Comparison of ENCODE assay signal across 22 cellular contexts in genomic region chr10:12237265-12238220, GRCh38. TPM values are rescaled to one million over a fixed set of nuclear protein-coding genes. Genes with fewer than 3 reads are reported as not detected.
DNase-seq lines count a peak whose midpoint lies in the region; ATAC-seq, FAIRE-seq and TF ChIP-seq lines count a peak whose summit lies in the region.
"Had no signal": no experiment of that assay in that cellular context is flagged by ENCODE, and none has a peak within 500 bp of the region (broad histone marks: within the 10 kb centered on the region; RNA-seq: fewer than 3 reads in every experiment).

No MANE protein-coding gene starts in this region.

- peak; percentile 71 for FAIRE-seq in HepG2 (lab: Jason Lieb, UNC)
- FAIRE-seq: D721Med, TTC549, urothelium cell line had no signal

- H3K27me3 ChIP-seq in HepG2 (ENCODE audit: control insufficient read depth in 1 of 2, insufficient read depth in 2 of 2, low read length in 2 of 2): no peaks in the 10 kb centered on the region
- H3K27me3 ChIP-seq: hepatocyte had no signal

- TF ChIP-seq POLR2A in HepG2 (IDR thresholded peaks at IDR 0.05; ENCODE audit: insufficient read depth in 1 of 2, low read depth in 2 of 2, low read length in 2 of 2): no peak

- H3K4me3 Mint-ChIP-seq in activated T-helper 17 cell treated with anti-CD3 and anti-CD28 coated beads, Interleukin-2, amount 50 U/mL, for 72 hours: no peak overlapping the region
- H3K4me3 Mint-ChIP-seq: activated CD4-positive, alpha-beta T cell treated with anti-CD3 and anti-CD28 coated beads, Interleukin-2, amount 10 ng/mL, durations not matched to agents 24 days and 14 days; effector memory CD8-positive, alpha-beta T cell had no signal

- no peaks in the 10 kb centered on the region for H3K27me3 Mint-ChIP-seq in activated T-helper 17 cell treated with anti-CD3 and anti-CD28 coated beads, Interleukin-2, amount 50 U/mL, for 72 hours
- H3K27me3 Mint-ChIP-seq: activated CD4-positive, alpha-beta T cell treated with anti-CD3 and anti-CD28 coated beads, Interleukin-2, amount 10 ng/mL, durations not matched to agents 24 days and 14 days; effector memory CD8-positive, alpha-beta T cell had no signal

- peak; percentile 31 to 85; a peak in 3 of 4 replicates for TF ChIP-seq EP300 in HepG2 (IDR thresholded peaks at IDR 0.05; ENCODE audit: low read depth in 2 of 2, low read length in 2 of 2)
- TF ChIP-seq EP300 in HepG2 (CRISPR knock-in tag; IDR thresholded peaks at IDR 0.05; ENCODE audit: borderline replicate concordance): peak; percentile 42; the same call in 1 of the 2 replicates

- peak overlapping the region; percentile 25 for H3K4me2 ChIP-seq in HepG2 (ENCODE audit: low read depth, low read length)
- H3K4me2 ChIP-seq: hepatocyte had no signal

- H3K9me3 Mint-ChIP-seq in activated T-helper 17 cell treated with anti-CD3 and anti-CD28 coated beads, Interleukin-2, amount 50 U/mL, for 72 hours: no peaks in the 10 kb centered on the region
- H3K9me3 Mint-ChIP-seq: activated CD4-positive, alpha-beta T cell treated with anti-CD3 and anti-CD28 coated beads, Interleukin-2, amount 10 ng/mL, durations not matched to agents 24 days and 14 days; effector memory CD8-positive, alpha-beta T cell had no signal

- ATAC-seq in activated T-helper 17 cell treated with anti-CD3 and anti-CD28 coated beads, Interleukin-2, amount 50 U/mL, for 72 hours (replicated peaks): no peak
- ATAC-seq in HepG2: peak; percentile 82
- no peak for ATAC-seq in GM19328 (IDR thresholded peaks at IDR 0.05; ENCODE audit: unreplicated experiment)
- ATAC-seq: effector memory CD8-positive, alpha-beta T cell; sciatic nerve had no signal

- peaks cover 90% of the 10 kb centered on the region for H3K36me3 Mint-ChIP-seq in activated T-helper 17 cell treated with anti-CD3 and anti-CD28 coated beads, Interleukin-2, amount 50 U/mL, for 72 hours (ENCODE audit: low read depth)

- in situ Hi-C loops in ACHN (cut with HindIII; ENCODE audit: low pct_ligation_motif_present, low pct_unique_long_range_greater_than_20kb, low sequenced_read_pairs): no loop called here
- in situ Hi-C loops in HepG2 (cut with HindIII; ENCODE audit: extremely low pct_ligation_motif_present, low pct_unique_long_range_greater_than_20kb): no loop called here

- H4K20me1 ChIP-seq in HepG2 (ENCODE audit: insufficient read depth, low read length): no peaks in the 10 kb centered on the region

- no peak overlapping the region for H2AFZ ChIP-seq in HepG2 (ENCODE audit: low read length)
- H2AFZ ChIP-seq: hepatocyte had no signal

- 39% methylated on average over 13 of the region's 13 CpGs for WGBS in HepG2 (ENCODE audit: low lambda C conversion rate)

- H3K4me3 ChIP-seq in HepG2 (replicated peaks in 1 of 3; ENCODE audit: insufficient read depth in 1 of 3, low read depth in 2 of 3, low read length in 3 of 3): no peak overlapping the region
- H3K4me3 ChIP-seq: hepatocyte had no signal

- intact Hi-C loops in HepG2 (cut with micrococcal nuclease; ENCODE audit: unreplicated experiment): no loop called here

- POLR2A ChIA-PET in HepG2 (lab: Yijun Ruan, JAX): interaction anchor here (1.3 kb wide), 1 partner anchor 23 kb away, joined by 3 read pairs; no protein-coding TSS in a partner anchor

- H3K4me1 ChIP-seq in HepG2 (ENCODE audit: insufficient read depth, low read length): peaks cover 51% of the 10 kb centered on the region

- H3K79me2 ChIP-seq in HepG2 (ENCODE audit: insufficient read depth, low read length): peaks cover 3% of the 10 kb centered on the region
- H3K79me2 ChIP-seq: hepatocyte had no signal

- peaks cover 26% of the 10 kb centered on the region for H3K4me1 Mint-ChIP-seq in activated T-helper 17 cell treated with anti-CD3 and anti-CD28 coated beads, Interleukin-2, amount 50 U/mL, for 72 hours

- H3K9ac ChIP-seq in HepG2 (ENCODE audit: insufficient read depth, low read depth, low read length): no peak overlapping the region; the same call in 1 of the 2 replicates

- peak overlapping the region; percentile 74 for H3K27ac ChIP-seq in HepG2 (ENCODE audit: extremely low read length, insufficient read depth, low read length)
- H3K27ac ChIP-seq: hepatocyte had no signal

- CTCF ChIA-PET in HepG2 (lab: Yijun Ruan, JAX; ENCODE audit: low intra/inter-chr PET ratio, low total read pairs): no interaction called here

- H3K27ac Mint-ChIP-seq in activated T-helper 17 cell treated with anti-CD3 and anti-CD28 coated beads, Interleukin-2, amount 50 U/mL, for 72 hours: peak overlapping the region; percentile 53
- H3K27ac Mint-ChIP-seq: activated CD4-positive, alpha-beta T cell treated with anti-CD3 and anti-CD28 coated beads, Interleukin-2, amount 10 ng/mL, durations not matched to agents 24 days and 14 days; effector memory CD8-positive, alpha-beta T cell had no signal

- no TSS peak for BruUV-seq in HepG2 (replicated peaks; lab: Mats Ljungman, UMichigan)

- peaks cover 11 to 35% of the 10 kb centered on the region in 2 experiments for H3K36me3 ChIP-seq in HepG2 (replicated peaks in 1 of 2; ENCODE audit: control insufficient read depth in 1 of 2, insufficient read depth in 2 of 2, low read length in 2 of 2)

- no peaks in the 10 kb centered on the region for H3K9me3 ChIP-seq in HepG2 (ENCODE audit: low read length)

- no peak for TF ChIP-seq CTCF in GM10266 (IDR thresholded peaks at IDR 0.05; ENCODE audit: control insufficient read depth, insufficient read depth, low read depth, missing control alignments)
- TF ChIP-seq CTCF in HepG2 (CRISPR knock-in tag; IDR thresholded peaks at IDR 0.05): no peak

- DNase-seq in ACHN (peak; percentile 63), GM10266 (ENCODE audit: extremely low spot score) (peak; percentile 20), HepG2 (ENCODE audit: low spot score) (peak; percentile 94), DMS79 treated with DMSO at 0.1 percent for 48 hours (lab: John Stamatoyannopoulos, UW) (no peak), pons (ENCODE audit: low spot score) (no peak), cortex of kidney (lab: John Stamatoyannopoulos, UW) (no peak)
- DNase-seq: activated CD4-positive, alpha-beta T cell treated with anti-CD3 and anti-CD28 coated beads, Interleukin-2, amount 10 ng/mL, durations not matched to agents 24 days and 14 days; activated CD8-positive, alpha-beta memory T cell treated with anti-CD3 and anti-CD28 coated beads, Interleukin-2, amount 50 U/mL, for 48 hours; activated naive CD4-positive, alpha-beta T cell; aorta; cerebellar nuclear complex; effector memory CD8-positive, alpha-beta T cell; islet precursor cell; NCI-H1105; NCI-H2107 had no signal

- no peak for TF ChIP-seq RAD21 in HepG2 (CRISPR knock-in tag; IDR thresholded peaks at IDR 0.05)

RNA-seq across cellular contexts. Expression of gene CDC123, which starts 41.6 kb away (rescaled TPM):
- total RNA-seq in activated T-helper 17 cell treated with anti-CD3 and anti-CD28 coated beads, Interleukin-2, amount 50 U/mL, for 72 hours: 100 to 1,000 TPM in 1 of 2 donors, 10 to 100 TPM in 1; 93.8 to 202 TPM
- 153 and 217 TPM in 2 replicates for total RNA-seq in HepG2 (2016; rRNA removed; fragmentation: Illumina TruSeq; extraction: Trizol)
- 38.0 and 41.2 TPM in 2 replicates for total RNA-seq in HepG2 (2016; cell fraction: cytosol; rRNA removed; fragmentation: Illumina TruSeq; extraction: Trizol; ENCODE audit: low read depth)
- 146 and 228 TPM in 2 replicates for total RNA-seq in HepG2 (2016; cell fraction: insoluble cytoplasmic fraction; rRNA removed; fragmentation: Illumina TruSeq; extraction: Trizol)
- total RNA-seq in HepG2 (2016; cell fraction: membrane; rRNA removed; fragmentation: Illumina TruSeq; extraction: Trizol): 44.1 and 50.3 TPM in 2 replicates
- 58.1 and 62.8 TPM in 2 replicates for total RNA-seq in HepG2 (2016; cell fraction: nucleus; rRNA removed; fragmentation: Illumina TruSeq; extraction: Trizol)
- polyA plus RNA-seq in HepG2 (2011; rRNA removed): 56.8 and 63.3 TPM in 2 replicates
- 59.6 and 59.8 TPM in 2 replicates for polyA plus RNA-seq in HepG2 (2011; cell fraction: cytosol; rRNA removed)
- polyA plus RNA-seq in HepG2 (2011; cell fraction: nucleus; rRNA removed): 27.3 and 29.0 TPM in 2 replicates
- polyA plus RNA-seq in HepG2 (2012): 65.3 and 99.2 TPM in 2 replicates
- polyA plus RNA-seq in HepG2 (2016; cell fraction: cytosol; fragmentation: Illumina TruSeq; extraction: Trizol; ENCODE audit: low read depth): 25.0 and 26.0 TPM in 2 replicates
- polyA plus RNA-seq in HepG2 (2016; cell fraction: insoluble cytoplasmic fraction; fragmentation: Illumina TruSeq; extraction: Trizol; ENCODE audit: low read depth): 203 and 221 TPM in 2 replicates
- 31.6 and 33.3 TPM in 2 replicates for polyA plus RNA-seq in HepG2 (2016; cell fraction: membrane; fragmentation: Illumina TruSeq; extraction: Trizol; ENCODE audit: low read depth)
- 73.7 and 75.1 TPM in 2 replicates for polyA plus RNA-seq in HepG2 (2016; cell fraction: nucleus; fragmentation: Illumina TruSeq; extraction: Trizol; ENCODE audit: insufficient read depth, low read depth)
- 194 and 353 TPM in 2 replicates for polyA minus RNA-seq in HepG2 (2011; rRNA and poly(A)+ RNA removed; ENCODE audit: low replicate concordance)
- 73.6 and 86.4 TPM in 2 replicates for polyA minus RNA-seq in HepG2 (2011; cell fraction: cytosol; rRNA and poly(A)+ RNA removed)
- polyA minus RNA-seq in HepG2 (2011; cell fraction: nucleus; rRNA and poly(A)+ RNA removed): 55.2 and 63.2 TPM in 2 replicates

RNA-seq across cellular contexts. Expression of gene NUDT5, which starts 41.9 kb away (rescaled TPM):
- total RNA-seq in activated T-helper 17 cell treated with anti-CD3 and anti-CD28 coated beads, Interleukin-2, amount 50 U/mL, for 72 hours: 100 to 1,000 TPM in 1 of 2 donors, 10 to 100 TPM in 1; 99.1 to 139 TPM
- 134 and 179 TPM in 2 replicates for total RNA-seq in HepG2 (2016; rRNA removed; fragmentation: Illumina TruSeq; extraction: Trizol)
- 34.5 and 35.9 TPM in 2 replicates for total RNA-seq in HepG2 (2016; cell fraction: cytosol; rRNA removed; fragmentation: Illumina TruSeq; extraction: Trizol; ENCODE audit: low read depth)
- total RNA-seq in HepG2 (2016; cell fraction: insoluble cytoplasmic fraction; rRNA removed; fragmentation: Illumina TruSeq; extraction: Trizol): 133 and 191 TPM in 2 replicates
- total RNA-seq in HepG2 (2016; cell fraction: membrane; rRNA removed; fragmentation: Illumina TruSeq; extraction: Trizol): 49.9 and 52.8 TPM in 2 replicates
- 52.7 and 53.0 TPM in 2 replicates for total RNA-seq in HepG2 (2016; cell fraction: nucleus; rRNA removed; fragmentation: Illumina TruSeq; extraction: Trizol)
- 57.3 and 79.6 TPM in 2 replicates for polyA plus RNA-seq in HepG2 (2011; rRNA removed)
- polyA plus RNA-seq in HepG2 (2011; cell fraction: cytosol; rRNA removed): 58.1 and 63.2 TPM in 2 replicates
- polyA plus RNA-seq in HepG2 (2011; cell fraction: nucleus; rRNA removed): 25.6 and 26.7 TPM in 2 replicates
- polyA plus RNA-seq in HepG2 (2012): 60.3 and 67.3 TPM in 2 replicates
- polyA plus RNA-seq in HepG2 (2016; cell fraction: cytosol; fragmentation: Illumina TruSeq; extraction: Trizol; ENCODE audit: low read depth): 44.5 and 46.9 TPM in 2 replicates
- polyA plus RNA-seq in HepG2 (2016; cell fraction: insoluble cytoplasmic fraction; fragmentation: Illumina TruSeq; extraction: Trizol; ENCODE audit: low read depth): 208 and 231 TPM in 2 replicates
- 41.0 and 45.0 TPM in 2 replicates for polyA plus RNA-seq in HepG2 (2016; cell fraction: membrane; fragmentation: Illumina TruSeq; extraction: Trizol; ENCODE audit: low read depth)
- 70.5 and 93.1 TPM in 2 replicates for polyA plus RNA-seq in HepG2 (2016; cell fraction: nucleus; fragmentation: Illumina TruSeq; extraction: Trizol; ENCODE audit: insufficient read depth, low read depth)
- 23.1 and 74.3 TPM in 2 replicates for polyA minus RNA-seq in HepG2 (2011; rRNA and poly(A)+ RNA removed; ENCODE audit: low replicate concordance)
- 18.8 and 23.8 TPM in 2 replicates for polyA minus RNA-seq in HepG2 (2011; cell fraction: cytosol; rRNA and poly(A)+ RNA removed)
- 40.0 and 45.8 TPM in 2 replicates for polyA minus RNA-seq in HepG2 (2011; cell fraction: nucleus; rRNA and poly(A)+ RNA removed)

Comparison
In these comparisons a context has a peak if more than half of its experiments do, and no peak if none do; other contexts are left out.
1. DNase-seq: peak in ACHN (single experiment), GM10266 (single experiment) and HepG2 (single experiment); none in DMS79 treated with DMSO at 0.1 percent for 48 hours (single experiment), pons (single experiment) and cortex of kidney (single experiment).